Comparison of ENCODE assay signal across 8 cellular contexts in genomic region chr3:177300039-177300833, GRCh38.
DNase-seq lines count a peak whose midpoint lies in the region; ATAC-seq lines count a peak whose summit lies in the region.

No MANE protein-coding gene starts in this region.

- H3K9me3 Mint-ChIP-seq in activated naive CD4-positive, alpha-beta T cell treated with anti-CD3 and anti-CD28 coated beads, Interleukin-2, amount 50 U/mL, for 72 hours = peaks cover 0 to 4% of the 10 kb centered on the region in 2 donors

- H3K9me3 ChIP-seq in aorta (ENCODE audit: control insufficient read depth, low read length) = no peaks in the 10 kb centered on the region

- no peak overlapping the region for H3K27ac Mint-ChIP-seq in activated naive CD4-positive, alpha-beta T cell treated with anti-CD3 and anti-CD28 coated beads, Interleukin-2, amount 50 U/mL, for 72 hours

- intact Hi-C loops in left ventricle myocardium superior (cut with micrococcal nuclease) (no loop called here), aorta (cut with DNase I) (no loop called here)

- no peaks in the 10 kb centered on the region for H3K36me3 Mint-ChIP-seq in activated naive CD4-positive, alpha-beta T cell treated with anti-CD3 and anti-CD28 coated beads, Interleukin-2, amount 50 U/mL, for 72 hours

- H3K27me3 ChIP-seq in aorta (ENCODE audit: control insufficient read depth in 1 of 2, insufficient read depth in 2 of 2, low read length in 1 of 2) = no peaks in the 10 kb centered on the region

- H3K27ac ChIP-seq in aorta (ENCODE audit: low read depth in 1 of 2, low read length in 2 of 2) = peak overlapping the region; percentile 48 to 64

- H3K4me3 ChIP-seq in aorta (ENCODE audit: low read length in 2 of 2) = no peak overlapping the region

- DNase-seq in NOMO-1 (lab: John Stamatoyannopoulos, UW; ENCODE audit: unreplicated experiment in 2 of 2) = peak; percentile 78 to 83
- DNase-seq in left ventricle myocardium superior = no peak
- DNase-seq in aorta = peak in 1 of 2 donors; percentile 63
- no peak for DNase-seq in HuH-7.5 (ENCODE audit: low spot score)
- no peak for DNase-seq in activated naive CD4-positive, alpha-beta T cell treated with anti-CD3 and anti-CD28 coated beads, Interleukin-2, amount 50 U/mL, for 72 hours (ENCODE audit: low spot score in 2 of 2)
- DNase-seq in NCI-H1436 (lab: John Stamatoyannopoulos, UW) = no peak

- WGBS in aorta, 2 donors = 26 to 31% methylated on average over 12 of the region's 12 CpGs

- no peaks in the 10 kb centered on the region for H3K36me3 ChIP-seq in aorta (ENCODE audit: control insufficient read depth in 1 of 2, insufficient read depth in 2 of 2, low read length in 1 of 2)

- ATAC-seq in GM18499 (IDR thresholded peaks at IDR 0.05; ENCODE audit: insufficient read depth, unreplicated experiment) = peak; percentile 71
- ATAC-seq in HG02840 (IDR thresholded peaks at IDR 0.05; ENCODE audit: low FRiP score, unreplicated experiment) = peak; percentile 78
- peak; percentile 92 for ATAC-seq in left ventricle myocardium superior
- ATAC-seq in aorta (ENCODE audit: low FRiP score) = peak; percentile 85
- ATAC-seq in activated naive CD4-positive, alpha-beta T cell treated with anti-CD3 and anti-CD28 coated beads, Interleukin-2, amount 50 U/mL, for 72 hours = no peak

- peaks cover 7 to 8% of the 10 kb centered on the region in 2 donors for H3K4me1 ChIP-seq in aorta (ENCODE audit: control insufficient read depth in 1 of 2, insufficient read depth in 2 of 2, low read length in 2 of 2)

Comparison
In these comparisons a context has a peak if more than half of its experiments do, and no peak if none do; other contexts are left out.
1. ATAC-seq: peak in GM18499 (single experiment), HG02840 (single experiment), left ventricle myocardium superior (single experiment) and aorta (single experiment); none in activated naive CD4-positive, alpha-beta T cell treated with anti-CD3 and anti-CD28 coated beads, Interleukin-2, amount 50 U/mL, for 72 hours (0 of 2).
2. DNase-seq: peak in NOMO-1 (2 of 2); none in left ventricle myocardium superior (single experiment), HuH-7.5 (single experiment), activated naive CD4-positive, alpha-beta T cell treated with anti-CD3 and anti-CD28 coated beads, Interleukin-2, amount 50 U/mL, for 72 hours (0 of 2) and NCI-H1436 (single experiment).